ENCODE assay signal across 26 cellular contexts in genomic region chr9:137949260-137949659, GRCh38.
"Had no signal": no experiment of that assay in that cellular context is flagged by ENCODE, and none has a peak within 500 bp of the region (broad histone marks: within the 10 kb centered on the region; RNA-seq: fewer than 3 reads in every experiment).

No MANE protein-coding gene starts in this region.

- ATAC-seq: activated CD4-positive, alpha-beta T cell treated with anti-CD3 and anti-CD28 coated beads for 36 hours; activated T-cell treated with anti-CD3 and anti-CD28 coated beads, Interleukin-2, amount 50 U/mL, for 72 hours; T-cell had no signal

- H3K36me3 Mint-ChIP-seq: activated naive CD8-positive, alpha-beta T cell treated with anti-CD3 and anti-CD28 coated beads, Interleukin-2, amount 10 ng/mL, durations not matched to agents 7 days and 5 days; T-cell had no signal

- H3K27ac Mint-ChIP-seq: activated CD4-positive, alpha-beta memory T cell treated with anti-CD3 and anti-CD28 coated beads, Interleukin-2, amount 10 ng/mL, durations not matched to agents 7 days and 5 days; activated CD4-positive, alpha-beta T cell treated with anti-CD3 and anti-CD28 coated beads for 36 hours; activated naive CD8-positive, alpha-beta T cell treated with anti-CD3 and anti-CD28 coated beads, Interleukin-2, amount 10 ng/mL, durations not matched to agents 7 days and 5 days; activated T-cell treated with anti-CD3 and anti-CD28 coated beads, Interleukin-2, amount 50 U/mL, for 72 hours; activated T-helper 2 cell treated with anti-CD3 and anti-CD28 coated beads, Interferon-gamma antibody, Interleukin-2, Interleukin-4, amounts not matched to agents 10 μg/mL and 5 μg/mL and 100 μg/mL, durations not matched to agents 14 hours and 24 hours and 36 hours; T-cell had no signal

- H3K27me3 Mint-ChIP-seq: activated CD4-positive, alpha-beta memory T cell treated with anti-CD3 and anti-CD28 coated beads, Interleukin-2, amount 10 ng/mL, durations not matched to agents 7 days and 5 days; activated CD4-positive, alpha-beta T cell treated with anti-CD3 and anti-CD28 coated beads for 36 hours; activated naive CD8-positive, alpha-beta T cell treated with anti-CD3 and anti-CD28 coated beads, Interleukin-2, amount 10 ng/mL, durations not matched to agents 7 days and 5 days had no signal

- H3K36me3 ChIP-seq: adrenal gland, MG63 had no signal

- H3K27me3 ChIP-seq: adrenal gland, MG63 had no signal

- H3K4me3 ChIP-seq: adrenal gland, MG63, SK-N-MC had no signal

- H3K4me1 Mint-ChIP-seq: activated CD4-positive, alpha-beta memory T cell treated with anti-CD3 and anti-CD28 coated beads, Interleukin-2, amount 10 ng/mL, durations not matched to agents 7 days and 5 days; activated CD4-positive, alpha-beta T cell treated with anti-CD3 and anti-CD28 coated beads for 36 hours; activated naive CD8-positive, alpha-beta T cell treated with anti-CD3 and anti-CD28 coated beads, Interleukin-2, amount 10 ng/mL, durations not matched to agents 7 days and 5 days; T-cell had no signal

- H3K4me3 Mint-ChIP-seq: activated CD4-positive, alpha-beta memory T cell treated with anti-CD3 and anti-CD28 coated beads, Interleukin-2, amount 10 ng/mL, durations not matched to agents 7 days and 5 days; activated CD4-positive, alpha-beta T cell treated with anti-CD3 and anti-CD28 coated beads for 36 hours; activated naive CD8-positive, alpha-beta T cell treated with anti-CD3 and anti-CD28 coated beads, Interleukin-2, amount 10 ng/mL, durations not matched to agents 7 days and 5 days; activated T-cell treated with anti-CD3 and anti-CD28 coated beads, Interleukin-2, amount 50 U/mL, for 72 hours; T-cell had no signal

- H3K27ac ChIP-seq: adrenal gland, SK-N-MC, VCaP had no signal

- H3K4me1 ChIP-seq: adrenal gland had no signal

- DNase-seq: activated CD4-positive, alpha-beta memory T cell treated with anti-CD3 and anti-CD28 coated beads, Interleukin-2, amount 10 ng/mL, durations not matched to agents 7 days and 5 days; activated CD4-positive, alpha-beta T cell treated with anti-CD3 and anti-CD28 coated beads for 36 hours; activated CD4-positive, alpha-beta T cell treated with anti-CD3 and anti-CD28 coated beads, Interleukin-2, amount 50 U/mL, for 1 hour; activated CD8-positive, alpha-beta memory T cell treated with anti-CD3 and anti-CD28 coated beads, Interleukin-2, amount 50 U/mL, for 4 hours; activated gamma-delta T cell treated with Interleukin-2 at 50 U/mL for 16 hours; activated naive CD4-positive, alpha-beta T cell treated with anti-CD3 and anti-CD28 coated beads, Interleukin-2, amount 50 U/mL, for 16 hours; activated naive CD8-positive, alpha-beta T cell treated with anti-CD3 and anti-CD28 coated beads, Interleukin-2, amount 10 ng/mL, durations not matched to agents 7 days and 5 days; activated T-cell treated with anti-CD3 and anti-CD28 coated beads, Interleukin-2, amount 50 U/mL, for 72 hours; anterior cingulate cortex; caudate nucleus; MG63; MV-4-11; NCI-H1092 treated with DMSO at 0.1 percent for 48 hours; NCI-H1417 treated with DMSO at 0.1 percent for 48 hours; NCI-H1694; NCI-H2029; NCI-H345; NCI-H510A; NCI-H526 treated with DMSO at 0.1 percent for 48 hours; NCI-H82; SIG-M5; T-cell had no signal
